ENCODE assay signal across 8 cellular contexts in genomic region chr18:55588876-55589595, GRCh38. TPM values are rescaled to one million over a fixed set of nuclear protein-coding genes. Genes with fewer than 3 reads are reported as not detected.
DNase-seq lines count a peak whose midpoint lies in the region; TF ChIP-seq lines count a peak whose summit lies in the region.

No MANE protein-coding gene starts in this region.

- no peaks in the 10 kb centered on the region for H3K4me1 ChIP-seq in CD4-positive, alpha-beta memory T cell (ENCODE audit: insufficient read depth, low read length)
- peaks cover 0 to 28% (median 4%) of the 10 kb centered on the region in 4 donors for H3K4me1 ChIP-seq in stomach

- H3K4me3 ChIP-seq in CD4-positive, alpha-beta memory T cell (ENCODE audit: low read length in 2 of 2): peak overlapping the region in 1 of 2 donors; percentile 26
- H3K4me3 ChIP-seq in Jurkat, Clone E6-1 (ENCODE audit: low read length): peak overlapping the region; percentile 61
- H3K4me3 ChIP-seq in stomach: peak overlapping the region; percentile 57 to 71 (median 62)

- H3K27ac Mint-ChIP-seq in CD4-positive, alpha-beta memory T cell: no peak overlapping the region

- H3K27ac ChIP-seq in CD4-positive, alpha-beta memory T cell (ENCODE audit: low read depth, low read length): no peak overlapping the region
- peak overlapping the region; percentile 51 for H3K27ac ChIP-seq in angular gyrus (ENCODE audit: low read depth, low read length)
- H3K27ac ChIP-seq in stomach: peak overlapping the region in 4 of 5 donors; percentile 75 to 91 (median 88)

- no peaks in the 10 kb centered on the region for H3K9me3 ChIP-seq in CD4-positive, alpha-beta memory T cell (ENCODE audit: control insufficient read depth in 1 of 2, low read length in 2 of 2)
- no peaks in the 10 kb centered on the region for H3K9me3 ChIP-seq in stomach

- peaks cover 9 to 24% (median 12%) of the 10 kb centered on the region in 4 donors for H3K4me1 Mint-ChIP-seq in CD4-positive, alpha-beta memory T cell

- no peak for DNase-seq in CD4-positive, alpha-beta memory T cell
- DNase-seq in Jurkat, Clone E6-1 (ENCODE audit: low read depth, low spot score): no peak
- peak; percentile 74 for DNase-seq in inferior parietal cortex (ENCODE audit: extremely low spot score)
- no peak for DNase-seq in stomach
- no peak for DNase-seq in GOT3 (lab: John Stamatoyannopoulos, UW)
- DNase-seq in AML-193 (lab: John Stamatoyannopoulos, UW): no peak
- no peak for DNase-seq in H4 (ENCODE audit: low spot score)

- intact Hi-C loops in CD4-positive, alpha-beta memory T cell (cut with micrococcal nuclease): no loop called here
- intact Hi-C loops in stomach (cut with DNase I; ENCODE audit: low total_unique reads): loop anchor here (5.0 kb wide), 1 partner anchor 172 kb away; no protein-coding TSS in a partner anchor

- peak overlapping the region in 7 of 8 donors; percentile 36 to 87 (median 77) for H3K4me3 Mint-ChIP-seq in CD4-positive, alpha-beta memory T cell

- CTCF ChIA-PET in CD4-positive, alpha-beta memory T cell (lab: Charles Lee; ENCODE audit: partially characterized antibody): no interaction called here

- TF ChIP-seq EP300 in stomach (IDR thresholded peaks at IDR 0.05): no peak

- no peaks in the 10 kb centered on the region for H3K36me3 ChIP-seq in CD4-positive, alpha-beta memory T cell (ENCODE audit: insufficient read depth, low read length)
- no peaks in the 10 kb centered on the region for H3K36me3 ChIP-seq in stomach

- H3K36me3 Mint-ChIP-seq in CD4-positive, alpha-beta memory T cell: peaks cover 0 to 3% of the 10 kb centered on the region in 2 donors

- POLR2A ChIA-PET in CD4-positive, alpha-beta memory T cell (lab: Charles Lee; ENCODE audit: partially characterized antibody): no interaction called here

- TF ChIP-seq POLR2A in stomach (IDR thresholded peaks at IDR 0.05): no peak

- H3K27me3 Mint-ChIP-seq in CD4-positive, alpha-beta memory T cell: peaks cover 36 to 38% of the 10 kb centered on the region in 2 donors

- WGBS in stomach, 5 donors: 2 to 8% (median 7%) methylated on average over 12 of the region's 12 CpGs

- no peak for TF ChIP-seq CTCF in stomach (IDR thresholded peaks at IDR 0.05)

- peaks cover 0 to 31% (median 9%) of the 10 kb centered on the region in 8 donors for H3K9me3 Mint-ChIP-seq in CD4-positive, alpha-beta memory T cell

- H3K27me3 ChIP-seq in CD4-positive, alpha-beta memory T cell (ENCODE audit: insufficient read depth, low read length): peaks cover 5% of the 10 kb centered on the region
- peaks cover 0 to 12% (median 0%) of the 10 kb centered on the region in 3 donors for H3K27me3 ChIP-seq in stomach

RNA-seq across cellular contexts. Expression of gene TCF4, which starts 1.0 kb away (rescaled TPM):
- total RNA-seq in CD4-positive, alpha-beta memory T cell: under 1 TPM; 0.58 to 0.93 TPM
- polyA plus RNA-seq in CD4-positive, alpha-beta memory T cell: 1 to 10 TPM in 1 of 2 donors, under 1 TPM in 1; 0.11 to 2.2 TPM
- polyA plus RNA-seq in Jurkat, Clone E6-1 (2012; ENCODE audit: insufficient read depth, insufficient read length): 3.5 TPM
- 100 to 1,000 TPM in 2 of 5 donors, 10 to 100 TPM in 2, 1 to 10 TPM in 1; 7.2 to 187 (median 74.1) TPM for total RNA-seq in stomach
- 10 to 100 TPM in 2 of 3 donors, 1 to 10 TPM in 1; 5.1 to 22.1 (median 12.7) TPM for polyA plus RNA-seq in stomach
- 17.1 and 30.7 TPM in 2 replicates for total RNA-seq in H4 (2014; rRNA removed; shearing (Covaris generic))
